Comparison of ENCODE assay signal across 8 cellular contexts in genomic region chr16:87391950-87392822, GRCh38. TPM values are rescaled to one million over a fixed set of nuclear protein-coding genes. Genes with fewer than 3 reads are reported as not detected.
DNase-seq lines count a peak whose midpoint lies in the region; ATAC-seq and TF ChIP-seq lines count a peak whose summit lies in the region.

MAP1LC3B (plus strand) TSS chr16:87392336; CDS start chr16:87392428, 92 bp downstream.

- H3K9ac ChIP-seq in rectal smooth muscle tissue (ENCODE audit: low read length) = peak within 1 kb of the TSS; percentile 67

- peak; percentile 88 for TF ChIP-seq POLR2A in GM18505 (IDR thresholded peaks at IDR 0.05; ENCODE audit: borderline replicate concordance, extremely low read depth, insufficient read depth, insufficient read length)
- peak; percentile 58 to 93 for TF ChIP-seq POLR2A in vagina (IDR thresholded peaks at IDR 0.05)

- H3K36me3 ChIP-seq in ascending aorta (no peaks in the 10 kb centered on the region), rectal smooth muscle tissue (ENCODE audit: control insufficient read depth, insufficient read depth, low read length) (no peaks in the 10 kb centered on the region), vagina (no peaks in the 10 kb centered on the region)

- intact Hi-C loops in ascending aorta (cut with DNase I) = loop anchor here (1.0 to 5.0 kb wide), 4 partner anchors 75 to 375 kb away; partner anchors contain the start of genes C16orf95, KLHDC4 and ZCCHC14
- intact Hi-C loops in right cardiac atrium (cut with DNase I) = loop anchor here in 2 of 4 donors (10.0 kb wide), 2 partner anchors 243 to 373 kb away; partner anchors contain the start of gene KLHDC4 (in 1 of the 2)
- intact Hi-C loops in vagina (cut with DNase I) = loop anchor here (1.0 kb wide), 1 partner anchor 75 kb away; the partner anchor contains the start of gene C16orf95

- H3K4me3 Mint-ChIP-seq in T-helper 2 cell treated with Interferon-gamma antibody and Interleukin-4, amounts not matched to agents 5 μg/mL and 100 μg/mL, for 36 hours = peak within 1 kb of the TSS; percentile 95

- H3K4me3 ChIP-seq in ascending aorta (peak within 1 kb of the TSS; percentile 94), right cardiac atrium (ENCODE audit: low read length) (peak within 1 kb of the TSS; percentile 71), rectal smooth muscle tissue (ENCODE audit: low read length) (peak within 1 kb of the TSS; percentile 69), vagina (peak within 1 kb of the TSS; percentile 63 to 98)

- DNase-seq in NCI-H2029 (lab: John Stamatoyannopoulos, UW) (peak; percentile 70), ascending aorta (ENCODE audit: low spot score in 2 of 2) (peak; percentile 91 to 98), right cardiac atrium (peak; percentile 96 to 99 (median 99)), vagina (ENCODE audit: extremely low spot score in 2 of 2) (peak in 1 of 2 donors; percentile 98)
- DNase-seq in T-helper 2 cell treated with Interferon-gamma antibody and Interleukin-4, amounts not matched to agents 5 μg/mL and 100 μg/mL, for 36 hours (ENCODE audit: low spot score) = peak; percentile 99

- TF ChIP-seq CTCF in ascending aorta (IDR thresholded peaks at IDR 0.05) = no peak
- no peak for TF ChIP-seq CTCF in vagina (IDR thresholded peaks at IDR 0.05)

- ATAC-seq in GM18505 (IDR thresholded peaks at IDR 0.05; ENCODE audit: unreplicated experiment) = peak; percentile 61
- peak; percentile 74 for ATAC-seq in HG02970 (IDR thresholded peaks at IDR 0.05; ENCODE audit: low FRiP score, unreplicated experiment)
- ATAC-seq in right cardiac atrium = peak; percentile 93 to 95

- H3K4me1 Mint-ChIP-seq in T-helper 2 cell treated with Interferon-gamma antibody and Interleukin-4, amounts not matched to agents 5 μg/mL and 100 μg/mL, for 36 hours (ENCODE audit: low read depth) = peaks cover 45% of the 10 kb centered on the region

- no peaks in the 10 kb centered on the region for H3K9me3 ChIP-seq in ascending aorta
- H3K9me3 ChIP-seq in right cardiac atrium (ENCODE audit: control insufficient read depth, low read length) = no peaks in the 10 kb centered on the region
- H3K9me3 ChIP-seq in vagina = no peaks in the 10 kb centered on the region

- H3K36me3 Mint-ChIP-seq in T-helper 2 cell treated with Interferon-gamma antibody and Interleukin-4, amounts not matched to agents 5 μg/mL and 100 μg/mL, for 36 hours (ENCODE audit: low read depth) = peaks cover 17% of the 10 kb centered on the region

- no peaks in the 10 kb centered on the region for H3K9me3 Mint-ChIP-seq in T-helper 2 cell treated with Interferon-gamma antibody and Interleukin-4, amounts not matched to agents 5 μg/mL and 100 μg/mL, for 36 hours

- no peaks in the 10 kb centered on the region for H3K27me3 ChIP-seq in ascending aorta
- H3K27me3 ChIP-seq in right cardiac atrium (ENCODE audit: control insufficient read depth, insufficient read depth) = no peaks in the 10 kb centered on the region
- no peaks in the 10 kb centered on the region for H3K27me3 ChIP-seq in rectal smooth muscle tissue (ENCODE audit: control insufficient read depth, insufficient read depth, low read length)
- H3K27me3 ChIP-seq in vagina = no peaks in the 10 kb centered on the region

- no peaks in the 10 kb centered on the region for H3K27me3 Mint-ChIP-seq in T-helper 2 cell treated with Interferon-gamma antibody and Interleukin-4, amounts not matched to agents 5 μg/mL and 100 μg/mL, for 36 hours (ENCODE audit: low read depth)

- H3K27ac ChIP-seq in ascending aorta (peak within 1 kb of the TSS; percentile 97 to 98), right cardiac atrium (ENCODE audit: low read length) (peak within 1 kb of the TSS; percentile 94), rectal smooth muscle tissue (ENCODE audit: low read depth, low read length) (peak within 1 kb of the TSS; percentile 98), vagina (peak within 1 kb of the TSS; percentile 100)

- under 1% methylated on average over 113 of the region's 113 CpGs for WGBS in right cardiac atrium

- H3K27ac Mint-ChIP-seq in T-helper 2 cell treated with Interferon-gamma antibody and Interleukin-4, amounts not matched to agents 5 μg/mL and 100 μg/mL, for 36 hours = peak within 1 kb of the TSS; percentile 98

- peaks cover 4 to 29% of the 10 kb centered on the region in 2 donors for H3K4me1 ChIP-seq in ascending aorta
- H3K4me1 ChIP-seq in right cardiac atrium (ENCODE audit: control insufficient read depth, insufficient read depth, low read length) = peaks cover 6% of the 10 kb centered on the region
- peaks cover 20% of the 10 kb centered on the region for H3K4me1 ChIP-seq in rectal smooth muscle tissue (ENCODE audit: control insufficient read depth, insufficient read depth, low read length)
- H3K4me1 ChIP-seq in vagina = peaks cover 59% of the 10 kb centered on the region

RNA-seq across cellular contexts. Expression of gene MAP1LC3B, which starts in this region (rescaled TPM):
- total RNA-seq in ascending aorta = 37.0 TPM
- total RNA-seq in right cardiac atrium = 100 to 1,000 TPM in 3 of 4 donors, 10 to 100 TPM in 1; 87.7 to 114 (median 108) TPM
- polyA plus RNA-seq in right cardiac atrium = 115 TPM
- 44.9 TPM for total RNA-seq in vagina
